1 cellular context compared by ENCODE assay signal in the genomic region with DNA sequence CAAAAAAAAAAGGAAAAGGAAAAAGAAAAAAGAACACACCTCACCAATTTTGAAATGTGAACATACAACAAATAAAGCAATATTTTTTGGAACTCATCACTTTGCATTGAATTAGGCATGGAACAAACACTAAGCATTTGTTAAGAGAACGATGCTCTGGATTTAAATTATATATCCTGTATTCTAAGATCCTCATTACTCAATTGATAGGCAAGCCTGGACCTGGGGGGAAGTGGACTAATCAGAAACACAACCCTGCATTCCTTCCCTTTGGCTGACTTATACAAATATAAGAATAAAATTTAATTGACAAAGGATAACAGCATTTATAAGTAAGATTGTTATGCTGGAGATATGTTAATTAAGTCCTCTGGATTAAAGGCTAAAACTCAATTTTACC.
TF ChIP-seq lines count a peak whose summit lies in the region.

No MANE protein-coding gene starts in this region.

TF ChIP-seq in HepG2, 621 proteins besides CTCF, POLR2A, EP300 and RAD21:
- TF ChIP-seq ZNF749 (CRISPR knock-in tag; IDR thresholded peaks at IDR 0.05; ENCODE audit: borderline replicate concordance): no peak
- TF ChIP-seq ZNF30 (CRISPR knock-in tag; IDR thresholded peaks at IDR 0.05): no peak
- TF ChIP-seq RFXAP (CRISPR knock-in tag; IDR thresholded peaks at IDR 0.05; ENCODE audit: borderline replicate concordance): no peak
- TF ChIP-seq ZNF468 (CRISPR knock-in tag; IDR thresholded peaks at IDR 0.05): no peak
- no peak for TF ChIP-seq CBX5 (CRISPR knock-in tag; IDR thresholded peaks at IDR 0.05; ENCODE audit: borderline replicate concordance)
- TF ChIP-seq IRX3 (CRISPR knock-in tag; IDR thresholded peaks at IDR 0.05; ENCODE audit: borderline replicate concordance, low read depth): no peak
- TF ChIP-seq, protein P1, sequence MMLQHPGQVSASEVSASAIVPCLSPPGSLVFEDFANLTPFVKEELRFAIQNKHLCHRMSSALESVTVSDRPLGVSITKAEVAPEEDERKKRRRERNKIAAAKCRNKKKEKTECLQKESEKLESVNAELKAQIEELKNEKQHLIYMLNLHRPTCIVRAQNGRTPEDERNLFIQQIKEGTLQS (CRISPR knock-in tag; IDR thresholded peaks at IDR 0.05): no peak
- TF ChIP-seq FOXJ3 (CRISPR knock-in tag; IDR thresholded peaks at IDR 0.05; ENCODE audit: borderline replicate concordance): no peak
- TF ChIP-seq RBM39 (IDR thresholded peaks at IDR 0.05; ENCODE audit: low read depth, low read length, poor library complexity, severe bottlenecking): no peak
- TF ChIP-seq, protein P2, sequence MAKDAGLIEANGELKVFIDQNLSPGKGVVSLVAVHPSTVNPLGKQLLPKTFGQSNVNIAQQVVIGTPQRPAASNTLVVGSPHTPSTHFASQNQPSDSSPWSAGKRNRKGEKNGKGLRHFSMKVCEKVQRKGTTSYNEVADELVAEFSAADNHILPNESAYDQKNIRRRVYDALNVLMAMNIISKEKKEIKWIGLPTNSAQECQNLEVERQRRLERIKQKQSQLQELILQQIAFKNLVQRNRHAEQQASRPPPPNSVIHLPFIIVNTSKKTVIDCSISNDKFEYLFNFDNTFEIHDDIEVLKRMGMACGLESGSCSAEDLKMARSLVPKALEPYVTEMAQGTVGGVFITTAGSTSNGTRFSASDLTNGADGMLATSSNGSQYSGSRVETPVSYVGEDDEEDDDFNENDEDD (CRISPR knock-in tag; IDR thresholded peaks at IDR 0.05; ENCODE audit: borderline replicate concordance): no peak
- no peak for TF ChIP-seq TOE1 (CRISPR knock-in tag; IDR thresholded peaks at IDR 0.05)
- TF ChIP-seq ZNF3 (CRISPR knock-in tag; IDR thresholded peaks at IDR 0.05): no peak
- TF ChIP-seq RAD51 (IDR thresholded peaks at IDR 0.05; ENCODE audit: borderline replicate concordance): no peak
- TF ChIP-seq GATA4 (IDR thresholded peaks at IDR 0.05; ENCODE audit: borderline replicate concordance, low read depth): no peak
- TF ChIP-seq ZNF407 (CRISPR knock-in tag; IDR thresholded peaks at IDR 0.05; ENCODE audit: not compliant biosample characterization): no peak
- TF ChIP-seq ZNF549 (CRISPR knock-in tag; IDR thresholded peaks at IDR 0.05): no peak
- no peak for TF ChIP-seq MYNN (CRISPR knock-in tag; IDR thresholded peaks at IDR 0.05; ENCODE audit: low read depth)
- no peak for TF ChIP-seq PRDM15 (CRISPR knock-in tag; IDR thresholded peaks at IDR 0.05)
TF ChIP-seq in HepG2: peak in this region for 0.
